ENCODE assay signal across 11 cellular contexts in genomic region chr11:10728779-10729472, GRCh38. TPM values are rescaled to one million over a fixed set of nuclear protein-coding genes. Genes with fewer than 3 reads are reported as not detected.
DNase-seq lines count a peak whose midpoint lies in the region; ATAC-seq and TF ChIP-seq lines count a peak whose summit lies in the region.
"Had no signal": no experiment of that assay in that cellular context is flagged by ENCODE, and none has a peak within 500 bp of the region (broad histone marks: within the 10 kb centered on the region; RNA-seq: fewer than 3 reads in every experiment).

No MANE protein-coding gene starts in this region.

- H4K20me1 ChIP-seq in neural cell (ENCODE audit: insufficient read depth) = no peaks in the 10 kb centered on the region

- H3K9me2 ChIP-seq in neural cell (ENCODE audit: insufficient read depth, low read length) = no peaks in the 10 kb centered on the region

- H3K27ac ChIP-seq in neural cell (ENCODE audit: low read length) = no peak overlapping the region
- H3K27ac ChIP-seq: tibial nerve had no signal

- in situ Hi-C loops in GM13976 (cut with MboI; ENCODE audit: low sequenced_read_pairs, unreplicated experiment) = no loop called here

- no peak for TF ChIP-seq CTCF in fibroblast of mammary gland (conservative IDR thresholded peaks at IDR 0.05; ENCODE audit: control insufficient read depth, insufficient read depth, low read depth, low read length)
- TF ChIP-seq CTCF in neural cell (IDR thresholded peaks at IDR 0.05; ENCODE audit: poor library complexity, severe bottlenecking) = no peak
- no peak for TF ChIP-seq CTCF in GM13976 (IDR thresholded peaks at IDR 0.05; ENCODE audit: borderline replicate concordance, control extremely low read depth, extremely low read depth, insufficient read depth, missing control alignments)

- no peaks in the 10 kb centered on the region for H3F3A ChIP-seq in neural cell (ENCODE audit: insufficient read depth, low read length, poor library complexity, severe bottlenecking)

- DNase-seq in AG08395 (ENCODE audit: low spot score) (peak; percentile 32), NCI-H524 (lab: John Stamatoyannopoulos, UW) (peak; percentile 84 to 94), fibroblast of mammary gland (ENCODE audit: low read depth) (peak; percentile 64), DMS153 treated with DMSO at 0.1 percent for 48 hours (lab: John Stamatoyannopoulos, UW; ENCODE audit: unreplicated experiment) (no peak), GM13976 (ENCODE audit: low spot score) (no peak), globus pallidus (ENCODE audit: low spot score) (no peak)
- DNase-seq: activated CD8-positive, alpha-beta T cell treated with anti-CD3 and anti-CD28 coated beads, Interleukin-2, amount 10 ng/mL, durations not matched to agents 7 days and 5 days; NCI-H510A had no signal

- no peaks in the 10 kb centered on the region for H3K36me3 ChIP-seq in neural cell (ENCODE audit: insufficient read depth, low read length)
- H3K36me3 ChIP-seq: tibial nerve had no signal

- H2AFZ ChIP-seq in neural cell (ENCODE audit: low read depth, low read length) = no peak overlapping the region

- TF ChIP-seq EP300 in neural cell (conservative IDR thresholded peaks at IDR 0.05; ENCODE audit: poor library complexity, severe bottlenecking) = no peak

- H3K79me2 ChIP-seq in neural cell (replicated peaks; ENCODE audit: insufficient read depth, low read length) = no peaks in the 10 kb centered on the region

- no peak for TF ChIP-seq RAD21 in neural cell (conservative IDR thresholded peaks at IDR 0.05)

- H3K27me3 ChIP-seq in neural cell (ENCODE audit: insufficient read depth, low read depth, low read length) = no peaks in the 10 kb centered on the region
- H3K27me3 ChIP-seq: tibial nerve had no signal

- no peak for ATAC-seq in HG03378 (IDR thresholded peaks at IDR 0.05; ENCODE audit: unreplicated experiment)
- ATAC-seq: activated CD8-positive, alpha-beta T cell treated with anti-CD3 and anti-CD28 coated beads, Interleukin-2, amount 10 ng/mL, durations not matched to agents 7 days and 5 days had no signal

- no peak overlapping the region for H3K9ac ChIP-seq in neural cell (ENCODE audit: low read length)

- no peak overlapping the region for H3K4me2 ChIP-seq in neural cell (ENCODE audit: low read length)

- H3K9me3 ChIP-seq in neural cell (ENCODE audit: low read length) = no peaks in the 10 kb centered on the region

- H3K4me3 ChIP-seq in fibroblast of mammary gland (ENCODE audit: control insufficient read depth, low read depth, low read length) (no peak overlapping the region), neural cell (ENCODE audit: low read length) (peak overlapping the region; percentile 63)
- H3K4me3 ChIP-seq: tibial nerve had no signal

TF ChIP-seq in neural cell, 6 proteins besides CTCF, POLR2A, EP300 and RAD21:
- TF ChIP-seq MXI1 (conservative IDR thresholded peaks at IDR 0.05; ENCODE audit: poor library complexity, severe bottlenecking) (no peak), EZH2 (IDR thresholded peaks at IDR 0.05; ENCODE audit: borderline replicate concordance, insufficient read depth, low read length, poor library complexity, severe bottlenecking) (no peak), SMC3 (conservative IDR thresholded peaks at IDR 0.05; ENCODE audit: poor library complexity) (no peak), TAF1 (IDR thresholded peaks at IDR 0.05; ENCODE audit: low read depth) (no peak), POLR2AphosphoS5 (IDR thresholded peaks at IDR 0.05) (no peak)
- TF ChIP-seq, protein P1, sequence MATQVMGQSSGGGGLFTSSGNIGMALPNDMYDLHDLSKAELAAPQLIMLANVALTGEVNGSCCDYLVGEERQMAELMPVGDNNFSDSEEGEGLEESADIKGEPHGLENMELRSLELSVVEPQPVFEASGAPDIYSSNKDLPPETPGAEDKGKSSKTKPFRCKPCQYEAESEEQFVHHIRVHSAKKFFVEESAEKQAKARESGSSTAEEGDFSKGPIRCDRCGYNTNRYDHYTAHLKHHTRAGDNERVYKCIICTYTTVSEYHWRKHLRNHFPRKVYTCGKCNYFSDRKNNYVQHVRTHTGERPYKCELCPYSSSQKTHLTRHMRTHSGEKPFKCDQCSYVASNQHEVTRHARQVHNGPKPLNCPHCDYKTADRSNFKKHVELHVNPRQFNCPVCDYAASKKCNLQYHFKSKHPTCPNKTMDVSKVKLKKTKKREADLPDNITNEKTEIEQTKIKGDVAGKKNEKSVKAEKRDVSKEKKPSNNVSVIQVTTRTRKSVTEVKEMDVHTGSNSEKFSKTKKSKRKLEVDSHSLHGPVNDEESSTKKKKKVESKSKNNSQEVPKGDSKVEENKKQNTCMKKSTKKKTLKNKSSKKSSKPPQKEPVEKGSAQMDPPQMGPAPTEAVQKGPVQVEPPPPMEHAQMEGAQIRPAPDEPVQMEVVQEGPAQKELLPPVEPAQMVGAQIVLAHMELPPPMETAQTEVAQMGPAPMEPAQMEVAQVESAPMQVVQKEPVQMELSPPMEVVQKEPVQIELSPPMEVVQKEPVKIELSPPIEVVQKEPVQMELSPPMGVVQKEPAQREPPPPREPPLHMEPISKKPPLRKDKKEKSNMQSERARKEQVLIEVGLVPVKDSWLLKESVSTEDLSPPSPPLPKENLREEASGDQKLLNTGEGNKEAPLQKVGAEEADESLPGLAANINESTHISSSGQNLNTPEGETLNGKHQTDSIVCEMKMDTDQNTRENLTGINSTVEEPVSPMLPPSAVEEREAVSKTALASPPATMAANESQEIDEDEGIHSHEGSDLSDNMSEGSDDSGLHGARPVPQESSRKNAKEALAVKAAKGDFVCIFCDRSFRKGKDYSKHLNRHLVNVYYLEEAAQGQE (IDR thresholded peaks at IDR 0.05; ENCODE audit: borderline replicate concordance) = no peak

RNA-seq across cellular contexts. Expression of gene CTR9, which starts 22.1 kb away (rescaled TPM):
- polyA plus RNA-seq in neural cell = 24.1 and 24.6 TPM in 2 replicates
- 57.9 and 60.2 TPM in 2 replicates for polyA minus RNA-seq in neural cell

RNA-seq across cellular contexts. Expression of gene IRAG1, which starts 35.4 kb away (rescaled TPM):
- 0.10 and 0.14 TPM in 2 replicates for polyA plus RNA-seq in neural cell
- polyA minus RNA-seq in neural cell = under 0.01 and 0.23 TPM in 2 replicates

Comparison
In these comparisons a context has a peak if more than half of its experiments do, and no peak if none do; other contexts are left out.
1. DNase-seq: peak in AG08395 (single experiment), NCI-H524 (2 of 2) and fibroblast of mammary gland (single experiment); none in DMS153 treated with DMSO at 0.1 percent for 48 hours (single experiment), GM13976 (single experiment) and globus pallidus (single experiment).